16 cellular contexts compared by ENCODE assay signal in the genomic region with DNA sequence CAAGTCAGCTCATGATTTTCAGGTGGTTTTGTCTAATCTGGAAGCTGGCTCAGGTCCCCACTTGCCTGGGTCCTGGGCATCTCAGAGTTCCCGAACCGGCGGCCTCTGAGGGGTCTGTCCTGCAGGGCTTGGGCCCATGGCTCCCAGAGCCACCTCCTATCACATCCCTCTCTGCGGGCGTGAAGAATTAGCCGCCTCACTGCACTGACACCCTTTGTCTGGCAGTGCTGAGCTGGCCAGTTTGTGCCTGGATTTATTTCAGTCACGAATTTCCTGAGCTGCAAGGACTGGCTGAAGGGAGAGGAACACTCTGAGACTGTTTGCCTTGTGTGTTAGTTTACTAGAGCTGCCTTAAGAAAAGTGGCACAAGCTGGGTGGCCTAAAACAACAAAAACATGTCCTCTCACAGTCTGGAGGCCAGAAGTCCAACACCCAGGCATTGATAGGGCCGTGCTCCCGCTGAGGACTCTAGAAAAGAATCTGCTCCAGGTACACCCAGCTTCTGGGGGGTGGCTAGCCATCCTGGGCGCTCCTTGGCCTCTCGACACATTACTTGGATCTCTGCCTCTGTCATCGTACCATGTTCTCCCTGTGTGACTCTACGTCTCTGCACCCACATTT.
"Had no signal": no experiment of that assay in that cellular context is flagged by ENCODE, and none has a peak within 500 bp of the region (broad histone marks: within the 10 kb centered on the region; RNA-seq: fewer than 3 reads in every experiment).

No MANE protein-coding gene starts in this region.

- DNase-seq: activated CD4-positive, alpha-beta memory T cell treated with anti-CD3 and anti-CD28 coated beads, Interleukin-2, amount 10 ng/mL, durations not matched to agents 7 days and 5 days; activated CD4-positive, alpha-beta T cell treated with anti-CD3 and anti-CD28 coated beads for 4 hours; activated gamma-delta T cell; activated T-cell treated with anti-CD3 and anti-CD28 coated beads, Interleukin-2, amount 50 U/mL, for 48 hours; left ventricle myocardium superior; mesenchymal stem cell; T-helper 17 cell; tibial artery; uterus had no signal

- H3K4me1 Mint-ChIP-seq: activated CD4-positive, alpha-beta memory T cell treated with anti-CD3 and anti-CD28 coated beads, Interleukin-2, amount 10 ng/mL, durations not matched to agents 7 days and 5 days; stimulated activated effector memory CD8-positive, alpha-beta T cell treated with anti-CD3 and anti-CD28 coated beads, Interleukin-12 subunit alpha, Interleukin-12 subunit beta, amount 100 ng/mL, for 72 hours; T-helper 17 cell had no signal

- H3K27ac Mint-ChIP-seq: activated CD4-positive, alpha-beta memory T cell treated with anti-CD3 and anti-CD28 coated beads, Interleukin-2, amount 10 ng/mL, durations not matched to agents 7 days and 5 days; activated naive CD8-positive, alpha-beta T cell; natural killer cell treated with Interleukin-12 subunit alpha and Interleukin-12 subunit beta and Interleukin-15 and Interleukin-18, amount 100 ng/mL, for 72 hours; stimulated activated effector memory CD8-positive, alpha-beta T cell treated with anti-CD3 and anti-CD28 coated beads, Interleukin-12 subunit alpha, Interleukin-12 subunit beta, amount 100 ng/mL, for 72 hours; T-helper 17 cell; WTC11 had no signal

- ATAC-seq: esophagus mucosa; left ventricle myocardium superior; natural killer cell treated with Interleukin-12 subunit alpha and Interleukin-12 subunit beta and Interleukin-15 and Interleukin-18, amount 100 ng/mL, for 72 hours; stimulated activated effector memory CD8-positive, alpha-beta T cell treated with anti-CD3 and anti-CD28 coated beads, Interleukin-12 subunit alpha, Interleukin-12 subunit beta, amount 100 ng/mL, for 72 hours; T-helper 17 cell had no signal

- H3K9me3 Mint-ChIP-seq: activated CD4-positive, alpha-beta memory T cell treated with anti-CD3 and anti-CD28 coated beads, Interleukin-2, amount 10 ng/mL, durations not matched to agents 7 days and 5 days; natural killer cell treated with Interleukin-12 subunit alpha and Interleukin-12 subunit beta and Interleukin-15 and Interleukin-18, amount 100 ng/mL, for 72 hours; stimulated activated effector memory CD8-positive, alpha-beta T cell treated with anti-CD3 and anti-CD28 coated beads, Interleukin-12 subunit alpha, Interleukin-12 subunit beta, amount 100 ng/mL, for 72 hours had no signal

- H3K36me3 Mint-ChIP-seq: activated naive CD8-positive, alpha-beta T cell; natural killer cell treated with Interleukin-12 subunit alpha and Interleukin-12 subunit beta and Interleukin-15 and Interleukin-18, amount 100 ng/mL, for 72 hours; stimulated activated effector memory CD8-positive, alpha-beta T cell treated with anti-CD3 and anti-CD28 coated beads, Interleukin-12 subunit alpha, Interleukin-12 subunit beta, amount 100 ng/mL, for 72 hours; WTC11 had no signal

- H3K27me3 ChIP-seq: uterus had no signal

- H3K27ac ChIP-seq: dorsolateral prefrontal cortex, prostate gland, tibial artery, uterus had no signal

- H3K4me1 ChIP-seq: prostate gland, tibial artery, uterus had no signal

- H3K9me3 ChIP-seq: prostate gland, tibial artery, uterus had no signal

- H3K4me3 ChIP-seq: dorsolateral prefrontal cortex, prostate gland, tibial artery, uterus had no signal

- H3K36me3 ChIP-seq: prostate gland, tibial artery, uterus had no signal

- H3K4me3 Mint-ChIP-seq: activated CD4-positive, alpha-beta memory T cell treated with anti-CD3 and anti-CD28 coated beads, Interleukin-2, amount 10 ng/mL, durations not matched to agents 7 days and 5 days; activated naive CD8-positive, alpha-beta T cell; natural killer cell treated with Interleukin-12 subunit alpha and Interleukin-12 subunit beta and Interleukin-15 and Interleukin-18, amount 100 ng/mL, for 72 hours; stimulated activated effector memory CD8-positive, alpha-beta T cell treated with anti-CD3 and anti-CD28 coated beads, Interleukin-12 subunit alpha, Interleukin-12 subunit beta, amount 100 ng/mL, for 72 hours; T-helper 17 cell; WTC11 had no signal
